ENCODE assay signal across 35 cellular contexts in the genomic region with DNA sequence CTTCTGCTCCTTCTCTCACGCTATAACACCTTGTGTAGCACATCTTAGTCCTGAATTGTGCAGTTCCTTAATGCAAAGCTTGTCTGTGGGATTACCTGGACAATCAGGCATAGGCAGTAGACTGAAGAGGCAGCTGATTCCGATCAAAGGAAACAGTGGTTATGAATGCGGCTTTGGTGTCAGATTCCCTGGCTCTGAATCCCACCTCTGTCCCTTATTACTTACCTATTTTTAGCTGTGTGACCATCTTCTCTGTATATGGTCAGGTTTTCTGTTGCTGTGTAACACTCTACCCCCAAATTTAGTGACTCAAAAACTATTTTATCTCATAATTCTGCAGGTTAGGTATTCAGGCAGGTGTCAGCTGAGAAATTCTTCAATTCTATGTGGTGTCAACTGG.
"Had no signal": no experiment of that assay in that cellular context is flagged by ENCODE, and none has a peak within 500 bp of the region (broad histone marks: within the 10 kb centered on the region; RNA-seq: fewer than 3 reads in every experiment).

No MANE protein-coding gene starts in this region.

- H3K4me3 Mint-ChIP-seq: activated CD8-positive, alpha-beta T cell treated with anti-CD3 and anti-CD28 coated beads for 36 hours; activated naive CD4-positive, alpha-beta T cell treated with anti-CD3 and anti-CD28 coated beads for 36 hours; activated T-cell treated with anti-CD3 and anti-CD28 coated beads, Interleukin-2, amount 50 U/mL, for 4 hours had no signal

- DNase-seq: activated CD4-positive, alpha-beta T cell treated with anti-CD3 and anti-CD28 coated beads for 1 hour; activated CD4-positive, alpha-beta T cell treated with anti-CD3 and anti-CD28 coated beads for 48 hours; activated CD4-positive, alpha-beta T cell treated with anti-CD3 and anti-CD28 coated beads, Interleukin-2, amount 50 U/mL, for 4 hours; activated CD4-positive, CD25-positive, alpha-beta regulatory T cell; activated CD8-positive, alpha-beta memory T cell treated with anti-CD3 and anti-CD28 coated beads, Interleukin-2, amount 50 U/mL, for 4 hours; activated CD8-positive, alpha-beta T cell treated with anti-CD3 and anti-CD28 coated beads for 36 hours; activated gamma-delta T cell treated with Interleukin-2 at 50 U/mL for 16 hours; activated naive CD4-positive, alpha-beta T cell treated with anti-CD3 and anti-CD28 coated beads for 36 hours; activated T-cell treated with anti-CD3 and anti-CD28 coated beads for 4 hours; activated T-cell treated with anti-CD3 and anti-CD28 coated beads, Interleukin-2, amount 50 U/mL, for 4 hours; adrenal gland; body of pancreas; caudate nucleus; MM.1S; MV-4-11; NCI-H1092; NCI-H1436 treated with DMSO at 0.1 percent for 48 hours; NCI-H1694 treated with DMSO at 0.1 percent for 48 hours; NCI-H2029; NCI-H345; NCI-H524 treated with DMSO at 0.1 percent for 48 hours; NK-92 treated with Interleukin-12 subunit alpha and Interleukin-12 subunit beta, amount 100 ng/mL, for 24 hours; PC-9; SIG-M5; SW 1271; T-helper 1 cell; T-helper 2 cell; T-helper 9 cell; WERI-Rb-1 had no signal

- H3K36me3 ChIP-seq: adrenal gland had no signal

- H3K27me3 ChIP-seq: adrenal gland, body of pancreas had no signal

- H3K9me3 Mint-ChIP-seq: activated CD8-positive, alpha-beta T cell treated with anti-CD3 and anti-CD28 coated beads for 36 hours; activated T-cell treated with anti-CD3 and anti-CD28 coated beads, Interleukin-2, amount 50 U/mL, for 4 hours; activated T-helper 1 cell treated with anti-CD3 and anti-CD28 coated beads, Interleukin-12 subunit alpha, Interleukin-12 subunit beta, Interleukin-2, Interleukin-4 antibody, amounts not matched to agents 30 ng/mL and 10 ng/mL and 1 ng/mL, durations not matched to agents 14 hours and 24 hours and 36 hours had no signal

- H3K4me3 ChIP-seq: adrenal gland, body of pancreas, PC-9 had no signal

- H3K27ac Mint-ChIP-seq: activated CD8-positive, alpha-beta T cell treated with anti-CD3 and anti-CD28 coated beads for 36 hours; activated naive CD4-positive, alpha-beta T cell treated with anti-CD3 and anti-CD28 coated beads for 36 hours; activated naive CD4-positive, alpha-beta T cell treated with anti-CD3 and anti-CD28 coated beads, Interleukin-2, amount 50 U/mL, for 72 hours; activated T-helper 1 cell treated with anti-CD3 and anti-CD28 coated beads, Interleukin-12 subunit alpha, Interleukin-12 subunit beta, Interleukin-2, Interleukin-4 antibody, amounts not matched to agents 30 ng/mL and 10 ng/mL and 1 ng/mL, durations not matched to agents 14 hours and 24 hours and 36 hours had no signal

- H3K27ac ChIP-seq: adrenal gland, body of pancreas, KMS-11, PC-9, RWPE1, WERI-Rb-1 had no signal

- ATAC-seq: activated CD8-positive, alpha-beta T cell treated with anti-CD3 and anti-CD28 coated beads for 36 hours; activated naive CD4-positive, alpha-beta T cell treated with anti-CD3 and anti-CD28 coated beads, Interleukin-2, amount 50 U/mL, for 72 hours; activated T-cell treated with anti-CD3 and anti-CD28 coated beads, Interleukin-2, amount 50 U/mL, for 4 hours; body of pancreas; Right ventricle myocardium inferior; SK-N-SH treated with all-trans-retinoic acid at 6 μM for 48 hours had no signal

- H3K9me3 ChIP-seq: adrenal gland, body of pancreas had no signal

- H3K27me3 Mint-ChIP-seq: activated CD8-positive, alpha-beta T cell treated with anti-CD3 and anti-CD28 coated beads for 36 hours had no signal
